ENCODE assay signal across 8 cellular contexts in genomic region chr5:175728885-175729828, GRCh38.
DNase-seq lines count a peak whose midpoint lies in the region; ATAC-seq, FAIRE-seq and TF ChIP-seq lines count a peak whose summit lies in the region.

No MANE protein-coding gene starts in this region.

- 35% methylated on average over 32 of the region's 33 CpGs for WGBS in GM12878 (ENCODE audit: insufficient coverage, insufficient replicate concordance, low lambda C conversion rate, missing lambda C conversion rate)

- H3K4me1 ChIP-seq in GM12878 (ENCODE audit: control insufficient read depth, insufficient read depth, low read length) (no peaks in the 10 kb centered on the region), kidney (ENCODE audit: control insufficient read depth in 1 of 2, insufficient read depth in 1 of 2, low read depth in 1 of 2, low read length in 2 of 2) (peaks cover 0 to 2% of the 10 kb centered on the region in 2 donors)

- H3K27ac ChIP-seq in GM12878 (ENCODE audit: control insufficient read depth, insufficient read depth) (no peak overlapping the region), kidney (ENCODE audit: low read depth in 2 of 2, low read length in 2 of 2) (no peak overlapping the region)

- DNase-seq in D341Med (ENCODE audit: low spot score) = peak; percentile 41
- DNase-seq in GM12878 (ENCODE audit: low read depth, low spot score) = no peak
- peak; percentile 76 for DNase-seq in kidney
- DNase-seq in GF-D8 (lab: John Stamatoyannopoulos, UW) = no peak
- no peak for DNase-seq in activated T-helper 1 cell treated with anti-CD3 and anti-CD28 coated beads, Interleukin-12 subunit alpha, Interleukin-12 subunit beta, Interleukin-2, Interleukin-4 antibody, amounts not matched to agents 30 ng/mL and 10 ng/mL and 1 ng/mL, durations not matched to agents 14 hours and 24 hours and 36 hours (ENCODE audit: low spot score)
- no peak for DNase-seq in SIG-M5 treated with dmso at 0.1 percent for 504 hours (lab: John Stamatoyannopoulos, UW; ENCODE audit: unreplicated experiment)

- H3K9ac ChIP-seq in GM12878 (ENCODE audit: control insufficient read depth, insufficient read depth, low read length) (no peak overlapping the region), kidney (ENCODE audit: low read length in 2 of 2) (no peak overlapping the region)

- no peak for FAIRE-seq in GM12878 (lab: Jason Lieb, UNC)
- FAIRE-seq in kidney (lab: Jason Lieb, UNC) = no peak

- H4K20me1 ChIP-seq in GM12878 (ENCODE audit: control insufficient read depth, insufficient read depth) = no peaks in the 10 kb centered on the region

- CTCF ChIA-PET in GM12878 (lab: Yijun Ruan, JAX) = interaction anchor here (0.7 to 2.8 kb wide), 13 partner anchors 9 to 845 kb away, joined by 3 to 11 read pairs (median 4); partner anchors contain the start of genes CPLX2 and RNF44

- H3K4me3 ChIP-seq in GM12878 = no peak overlapping the region
- H3K4me3 ChIP-seq in kidney (ENCODE audit: low read length in 2 of 2) = no peak overlapping the region

- BruUV-seq in GM12878 (replicated peaks; lab: Mats Ljungman, UMichigan) = no TSS peak

- H3K4me3 Mint-ChIP-seq in activated T-helper 1 cell treated with anti-CD3 and anti-CD28 coated beads, Interleukin-12 subunit alpha, Interleukin-12 subunit beta, Interleukin-2, Interleukin-4 antibody, amounts not matched to agents 30 ng/mL and 10 ng/mL and 1 ng/mL, durations not matched to agents 14 hours and 24 hours and 36 hours = no peak overlapping the region

- H3K9me3 Mint-ChIP-seq in activated T-helper 1 cell treated with anti-CD3 and anti-CD28 coated beads, Interleukin-12 subunit alpha, Interleukin-12 subunit beta, Interleukin-2, Interleukin-4 antibody, amounts not matched to agents 30 ng/mL and 10 ng/mL and 1 ng/mL, durations not matched to agents 14 hours and 24 hours and 36 hours = no peaks in the 10 kb centered on the region

- H3K9me3 ChIP-seq in GM12878 (replicated peaks; ENCODE audit: control insufficient read depth, insufficient read depth, low read length) (no peaks in the 10 kb centered on the region; the same call in 2 of the 3 replicates), kidney (ENCODE audit: control insufficient read depth in 1 of 2, low read length in 2 of 2) (no peaks in the 10 kb centered on the region)

- peaks cover 6% of the 10 kb centered on the region for H3K4me1 Mint-ChIP-seq in activated T-helper 1 cell treated with anti-CD3 and anti-CD28 coated beads, Interleukin-12 subunit alpha, Interleukin-12 subunit beta, Interleukin-2, Interleukin-4 antibody, amounts not matched to agents 30 ng/mL and 10 ng/mL and 1 ng/mL, durations not matched to agents 14 hours and 24 hours and 36 hours (ENCODE audit: low read depth)

- no peak for TF ChIP-seq RAD21 in GM12878 (IDR thresholded peaks at IDR 0.05; ENCODE audit: insufficient read depth, low read depth, low read length)

- ATAC-seq in HG02610 (IDR thresholded peaks at IDR 0.05; ENCODE audit: unreplicated experiment) (peak; percentile 19), GM12878 (peak; percentile 35), GM21737 (IDR thresholded peaks at IDR 0.05; ENCODE audit: unreplicated experiment) (no peak)

- H3K4me2 ChIP-seq in GM12878 (ENCODE audit: control insufficient read depth, insufficient read depth) = no peak overlapping the region

- TF ChIP-seq EP300 in GM12878 (IDR thresholded peaks at IDR 0.05; ENCODE audit: borderline replicate concordance in 1 of 2, control insufficient read depth in 1 of 2, low read depth in 2 of 2, low read length in 2 of 2) = no peak

- H3K27me3 ChIP-seq in GM12878 (replicated peaks in 1 of 2; ENCODE audit: control insufficient read depth in 2 of 2, insufficient read depth in 2 of 2, low read length in 1 of 2) = no peaks in the 10 kb centered on the region

- in situ Hi-C loops in GM12878 (cut with MboI) = loop anchor here (10.0 to 25.0 kb wide), 2 partner anchors 226 to 858 kb away; no protein-coding TSS in a partner anchor

- no peaks in the 10 kb centered on the region for H3K79me2 ChIP-seq in GM12878 (ENCODE audit: control insufficient read depth, insufficient read depth, low read length)

- no peak overlapping the region for H3K27ac Mint-ChIP-seq in activated T-helper 1 cell treated with anti-CD3 and anti-CD28 coated beads, Interleukin-12 subunit alpha, Interleukin-12 subunit beta, Interleukin-2, Interleukin-4 antibody, amounts not matched to agents 30 ng/mL and 10 ng/mL and 1 ng/mL, durations not matched to agents 14 hours and 24 hours and 36 hours

- intact Hi-C loops in GM12878 (cut with micrococcal nuclease; ENCODE audit: unreplicated experiment) = no loop called here
- intact Hi-C loops in kidney (cut with DNase I) = no loop called here
- intact Hi-C loops in activated T-helper 1 cell treated with anti-CD3 and anti-CD28 coated beads, Interleukin-12 subunit alpha, Interleukin-12 subunit beta, Interleukin-2, Interleukin-4 antibody, amounts not matched to agents 30 ng/mL and 10 ng/mL and 1 ng/mL, durations not matched to agents 14 hours and 24 hours and 36 hours (cut with micrococcal nuclease) = no loop called here

- TF ChIP-seq POLR2A in GM12878 (IDR thresholded peaks at IDR 0.05; ENCODE audit: low read depth, low read length) = no peak

- H2AFZ ChIP-seq in GM12878 (ENCODE audit: control insufficient read depth, low read depth, low read length) = no peak overlapping the region

- no peaks in the 10 kb centered on the region for H3K36me3 ChIP-seq in GM12878 (ENCODE audit: control insufficient read depth in 2 of 2, insufficient read depth in 2 of 2, low read length in 1 of 2)
- no peaks in the 10 kb centered on the region for H3K36me3 ChIP-seq in kidney (ENCODE audit: control insufficient read depth in 1 of 2, insufficient read depth in 2 of 2, low read length in 2 of 2)

- H3K27me3 Mint-ChIP-seq in activated T-helper 1 cell treated with anti-CD3 and anti-CD28 coated beads, Interleukin-12 subunit alpha, Interleukin-12 subunit beta, Interleukin-2, Interleukin-4 antibody, amounts not matched to agents 30 ng/mL and 10 ng/mL and 1 ng/mL, durations not matched to agents 14 hours and 24 hours and 36 hours (ENCODE audit: insufficient read depth) = peaks cover 18% of the 10 kb centered on the region

- SMC1A ChIA-PET in GM12878 (lab: Charles Lee; ENCODE audit: uncharacterized antibody, unreplicated experiment) = interaction anchor here (0.9 to 2.1 kb wide), 3 partner anchors 11 to 809 kb away, joined by 3 to 10 read pairs (median 3); no protein-coding TSS in a partner anchor

- no peaks in the 10 kb centered on the region for H3K36me3 Mint-ChIP-seq in activated T-helper 1 cell treated with anti-CD3 and anti-CD28 coated beads, Interleukin-12 subunit alpha, Interleukin-12 subunit beta, Interleukin-2, Interleukin-4 antibody, amounts not matched to agents 30 ng/mL and 10 ng/mL and 1 ng/mL, durations not matched to agents 14 hours and 24 hours and 36 hours (ENCODE audit: low read depth)

- POLR2A ChIA-PET in GM12878 (lab: Charles Lee) = no interaction called here

- RAD21 ChIA-PET in GM12878 (lab: Charles Lee; ENCODE audit: unreplicated experiment) = interaction anchor here (0.7 to 1.9 kb wide), 6 partner anchors 28 to 932 kb away, joined by 3 to 6 read pairs (median 3); partner anchors contain the start of gene CLTB

- TF ChIP-seq CTCF in GM12878 (IDR thresholded peaks at IDR 0.05 in 2 of 3, conservative IDR thresholded peaks at IDR 0.05 in 1 of 3; ENCODE audit: control insufficient read depth in 2 of 3, extremely low read depth in 1 of 3, insufficient read depth in 1 of 3, low read depth in 3 of 3, low read length in 3 of 3) = no peak
- TF ChIP-seq CTCF in kidney (IDR thresholded peaks at IDR 0.05; ENCODE audit: borderline replicate concordance, extremely low read depth, insufficient read depth) = no peak

TF ChIP-seq in GM12878, 131 proteins besides CTCF, POLR2A, EP300 and RAD21 (continues in another document):
- no peak for TF ChIP-seq ATF2 (IDR thresholded peaks at IDR 0.05; ENCODE audit: low read length)
- TF ChIP-seq, protein P1, sequence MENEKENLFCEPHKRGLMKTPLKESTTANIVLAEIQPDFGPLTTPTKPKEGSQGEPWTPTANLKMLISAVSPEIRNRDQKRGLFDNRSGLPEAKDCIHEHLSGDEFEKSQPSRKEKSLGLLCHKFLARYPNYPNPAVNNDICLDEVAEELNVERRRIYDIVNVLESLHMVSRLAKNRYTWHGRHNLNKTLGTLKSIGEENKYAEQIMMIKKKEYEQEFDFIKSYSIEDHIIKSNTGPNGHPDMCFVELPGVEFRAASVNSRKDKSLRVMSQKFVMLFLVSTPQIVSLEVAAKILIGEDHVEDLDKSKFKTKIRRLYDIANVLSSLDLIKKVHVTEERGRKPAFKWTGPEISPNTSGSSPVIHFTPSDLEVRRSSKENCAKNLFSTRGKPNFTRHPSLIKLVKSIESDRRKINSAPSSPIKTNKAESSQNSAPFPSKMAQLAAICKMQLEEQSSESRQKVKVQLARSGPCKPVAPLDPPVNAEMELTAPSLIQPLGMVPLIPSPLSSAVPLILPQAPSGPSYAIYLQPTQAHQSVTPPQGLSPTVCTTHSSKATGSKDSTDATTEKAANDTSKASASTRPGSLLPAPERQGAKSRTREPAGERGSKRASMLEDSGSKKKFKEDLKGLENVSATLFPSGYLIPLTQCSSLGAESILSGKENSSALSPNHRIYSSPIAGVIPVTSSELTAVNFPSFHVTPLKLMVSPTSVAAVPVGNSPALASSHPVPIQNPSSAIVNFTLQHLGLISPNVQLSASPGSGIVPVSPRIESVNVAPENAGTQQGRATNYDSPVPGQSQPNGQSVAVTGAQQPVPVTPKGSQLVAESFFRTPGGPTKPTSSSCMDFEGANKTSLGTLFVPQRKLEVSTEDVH (IDR thresholded peaks at IDR 0.05; ENCODE audit: low read depth, partially characterized antibody) = no peak

Comparison
In these comparisons a context has a peak if more than half of its experiments do, and no peak if none do; other contexts are left out.
1. DNase-seq: peak in D341Med (single experiment) and kidney (single experiment); none in GM12878 (single experiment), GF-D8 (single experiment), activated T-helper 1 cell treated with anti-CD3 and anti-CD28 coated beads, Interleukin-12 subunit alpha, Interleukin-12 subunit beta, Interleukin-2, Interleukin-4 antibody, amounts not matched to agents 30 ng/mL and 10 ng/mL and 1 ng/mL, durations not matched to agents 14 hours and 24 hours and 36 hours (single experiment) and SIG-M5 treated with dmso at 0.1 percent for 504 hours (single experiment).